Comparison of ENCODE assay signal across 1 cellular context in genomic region chr6:16759646-16760535, GRCh38.
TF ChIP-seq lines count a peak whose summit lies in the region.

No MANE protein-coding gene starts in this region.

TF ChIP-seq in HepG2, 621 proteins besides CTCF, POLR2A, EP300 and RAD21 (continued from another document and continues in another):
- TF ChIP-seq CSRNP2 (CRISPR knock-in tag; conservative IDR thresholded peaks at IDR 0.05; ENCODE audit: low read depth) (no peak), YEATS2 (CRISPR knock-in tag; IDR thresholded peaks at IDR 0.05; ENCODE audit: borderline replicate concordance) (peak; percentile 52; the same call in 1 of the 2 replicates), ETV6 (CRISPR knock-in tag; conservative IDR thresholded peaks at IDR 0.05) (no peak), NR2F2 (IDR thresholded peaks at IDR 0.05; ENCODE audit: borderline replicate concordance, low read depth) (no peak), SNRNP70 (IDR thresholded peaks at IDR 0.05; ENCODE audit: low read depth, low read length) (peak; percentile 40; the same call in 1 of the 2 replicates), FOXO1 (CRISPR knock-in tag; IDR thresholded peaks at IDR 0.05) (no peak; the same call in none of the 2 replicates), SNAPC5 (CRISPR knock-in tag; IDR thresholded peaks at IDR 0.05; ENCODE audit: borderline replicate concordance) (0 out of 2 replicates have a peak, but pooled peaks have one; percentile 60), AKAP8 (CRISPR knock-in tag; IDR thresholded peaks at IDR 0.05) (peak; percentile 98), ZNF468 (CRISPR knock-in tag; IDR thresholded peaks at IDR 0.05) (no peak), ZMAT3 (CRISPR knock-in tag; conservative IDR thresholded peaks at IDR 0.05) (peak; percentile 53), ZNF75D (CRISPR knock-in tag; IDR thresholded peaks at IDR 0.05; ENCODE audit: borderline replicate concordance) (no peak; the same call in 1 of the 2 replicates), SNAPC4 (CRISPR knock-in tag; IDR thresholded peaks at IDR 0.05) (no peak; the same call in 1 of the 2 replicates), CREBL2 (CRISPR knock-in tag; IDR thresholded peaks at IDR 0.05; ENCODE audit: borderline replicate concordance) (no peak), CREB1 (IDR thresholded peaks at IDR 0.05) (0 out of 2 replicates have a peak, but pooled peaks have one; percentile 16), CREB1 (CRISPR knock-in tag; IDR thresholded peaks at IDR 0.05) (no peak), MED1 (CRISPR knock-in tag; IDR thresholded peaks at IDR 0.05) (peak; percentile 63), ZNF180 (CRISPR knock-in tag; IDR thresholded peaks at IDR 0.05; ENCODE audit: borderline replicate concordance, low read depth) (no peak), TAF15 (IDR thresholded peaks at IDR 0.05; ENCODE audit: low read depth, low read length, poor library complexity, severe bottlenecking) (no peak), SRF (IDR thresholded peaks at IDR 0.05; ENCODE audit: low read depth, low read length) (no peak), ZBTB20 (CRISPR knock-in tag; IDR thresholded peaks at IDR 0.05; ENCODE audit: borderline replicate concordance, low read depth) (peak; percentile 60), USF2 (IDR thresholded peaks at IDR 0.05; ENCODE audit: low read depth, low read length) (no peak), USF2 (CRISPR knock-in tag; IDR thresholded peaks at IDR 0.05; ENCODE audit: borderline replicate concordance) (no peak), BCL6 (CRISPR knock-in tag; IDR thresholded peaks at IDR 0.05) (peak; percentile 71), MIXL1 (CRISPR knock-in tag; IDR thresholded peaks at IDR 0.05) (no peak; the same call in 1 of the 2 replicates), GABPA (IDR thresholded peaks at IDR 0.05; ENCODE audit: low read depth, low read length) (no peak), GABPA (CRISPR knock-in tag; IDR thresholded peaks at IDR 0.05; ENCODE audit: low read depth) (no peak), ZUFSP (CRISPR knock-in tag; IDR thresholded peaks at IDR 0.05; ENCODE audit: borderline replicate concordance) (no peak), ZNF354B (CRISPR knock-in tag; IDR thresholded peaks at IDR 0.05) (no peak), RBAK (CRISPR knock-in tag; IDR thresholded peaks at IDR 0.05) (peak; percentile 36; the same call in 1 of the 2 replicates), ZNF780A (CRISPR knock-in tag; IDR thresholded peaks at IDR 0.05) (no peak), ZSCAN29 (CRISPR knock-in tag; conservative IDR thresholded peaks at IDR 0.05) (no peak), ZNF546 (CRISPR knock-in tag; conservative IDR thresholded peaks at IDR 0.05) (0 out of 2 replicates have a peak, but pooled peaks have one; percentile 55), ZNF367 (CRISPR knock-in tag; IDR thresholded peaks at IDR 0.05; ENCODE audit: borderline replicate concordance) (no peak), ZNF672 (CRISPR knock-in tag; IDR thresholded peaks at IDR 0.05) (0 out of 2 replicates have a peak, but pooled peaks have one; percentile 38), ZNF720 (CRISPR knock-in tag; IDR thresholded peaks at IDR 0.05) (no peak), ZNF552 (CRISPR knock-in tag; IDR thresholded peaks at IDR 0.05; ENCODE audit: borderline replicate concordance) (peak; percentile 61; the same call in 1 of the 2 replicates), TFDP1 (CRISPR knock-in tag; IDR thresholded peaks at IDR 0.05; ENCODE audit: borderline replicate concordance) (peak; percentile 50; the same call in 1 of the 2 replicates), ZNF766 (CRISPR knock-in tag; IDR thresholded peaks at IDR 0.05; ENCODE audit: borderline replicate concordance) (peak; percentile 35), RFX3 (CRISPR knock-in tag; IDR thresholded peaks at IDR 0.05) (no peak), GTF3A (CRISPR knock-in tag; conservative IDR thresholded peaks at IDR 0.05) (no peak), THYN1 (CRISPR knock-in tag; IDR thresholded peaks at IDR 0.05; ENCODE audit: borderline replicate concordance, low read depth) (no peak)
- TF ChIP-seq, protein P1, sequence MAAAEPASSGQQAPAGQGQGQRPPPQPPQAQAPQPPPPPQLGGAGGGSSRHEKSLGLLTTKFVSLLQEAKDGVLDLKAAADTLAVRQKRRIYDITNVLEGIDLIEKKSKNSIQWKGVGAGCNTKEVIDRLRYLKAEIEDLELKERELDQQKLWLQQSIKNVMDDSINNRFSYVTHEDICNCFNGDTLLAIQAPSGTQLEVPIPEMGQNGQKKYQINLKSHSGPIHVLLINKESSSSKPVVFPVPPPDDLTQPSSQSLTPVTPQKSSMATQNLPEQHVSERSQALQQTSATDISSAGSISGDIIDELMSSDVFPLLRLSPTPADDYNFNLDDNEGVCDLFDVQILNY (CRISPR knock-in tag; conservative IDR thresholded peaks at IDR 0.05), result no peak
- TF ChIP-seq, protein P2, sequence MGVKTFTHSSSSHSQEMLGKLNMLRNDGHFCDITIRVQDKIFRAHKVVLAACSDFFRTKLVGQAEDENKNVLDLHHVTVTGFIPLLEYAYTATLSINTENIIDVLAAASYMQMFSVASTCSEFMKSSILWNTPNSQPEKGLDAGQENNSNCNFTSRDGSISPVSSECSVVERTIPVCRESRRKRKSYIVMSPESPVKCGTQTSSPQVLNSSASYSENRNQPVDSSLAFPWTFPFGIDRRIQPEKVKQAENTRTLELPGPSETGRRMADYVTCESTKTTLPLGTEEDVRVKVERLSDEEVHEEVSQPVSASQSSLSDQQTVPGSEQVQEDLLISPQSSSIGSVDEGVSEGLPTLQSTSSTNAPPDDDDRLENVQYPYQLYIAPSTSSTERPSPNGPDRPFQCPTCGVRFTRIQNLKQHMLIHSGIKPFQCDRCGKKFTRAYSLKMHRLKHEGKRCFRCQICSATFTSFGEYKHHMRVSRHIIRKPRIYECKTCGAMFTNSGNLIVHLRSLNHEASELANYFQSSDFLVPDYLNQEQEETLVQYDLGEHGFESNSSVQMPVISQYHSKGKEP (CRISPR knock-in tag; IDR thresholded peaks at IDR 0.05), result 0 out of 2 replicates have a peak, but pooled peaks have one; percentile 47
- TF ChIP-seq, protein P3, sequence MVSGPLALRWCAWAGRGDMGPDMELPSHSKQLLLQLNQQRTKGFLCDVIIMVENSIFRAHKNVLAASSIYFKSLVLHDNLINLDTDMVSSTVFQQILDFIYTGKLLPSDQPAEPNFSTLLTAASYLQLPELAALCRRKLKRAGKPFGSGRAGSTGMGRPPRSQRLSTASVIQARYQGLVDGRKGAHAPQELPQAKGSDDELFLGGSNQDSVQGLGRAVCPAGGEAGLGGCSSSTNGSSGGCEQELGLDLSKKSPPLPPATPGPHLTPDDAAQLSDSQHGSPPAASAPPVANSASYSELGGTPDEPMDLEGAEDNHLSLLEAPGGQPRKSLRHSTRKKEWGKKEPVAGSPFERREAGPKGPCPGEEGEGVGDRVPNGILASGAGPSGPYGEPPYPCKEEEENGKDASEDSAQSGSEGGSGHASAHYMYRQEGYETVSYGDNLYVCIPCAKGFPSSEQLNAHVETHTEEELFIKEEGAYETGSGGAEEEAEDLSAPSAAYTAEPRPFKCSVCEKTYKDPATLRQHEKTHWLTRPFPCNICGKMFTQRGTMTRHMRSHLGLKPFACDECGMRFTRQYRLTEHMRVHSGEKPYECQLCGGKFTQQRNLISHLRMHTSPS (CRISPR knock-in tag; IDR thresholded peaks at IDR 0.05; ENCODE audit: low read depth), result peak; percentile 62
- TF ChIP-seq, protein P4, sequence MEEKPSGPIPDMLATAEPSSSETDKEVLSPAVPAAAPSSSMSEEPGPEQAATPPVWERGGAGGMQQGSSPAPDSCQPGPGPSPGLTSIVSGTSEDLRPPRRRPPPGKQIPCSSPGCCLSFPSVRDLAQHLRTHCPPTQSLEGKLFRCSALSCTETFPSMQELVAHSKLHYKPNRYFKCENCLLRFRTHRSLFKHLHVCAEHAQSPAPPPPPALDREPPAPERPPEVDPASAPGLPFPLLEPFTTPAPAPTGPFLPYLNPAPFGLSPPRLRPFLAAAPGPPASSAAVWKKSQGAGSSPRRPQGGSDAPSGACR (CRISPR knock-in tag; IDR thresholded peaks at IDR 0.05), result no peak
- TF ChIP-seq, protein P5, sequence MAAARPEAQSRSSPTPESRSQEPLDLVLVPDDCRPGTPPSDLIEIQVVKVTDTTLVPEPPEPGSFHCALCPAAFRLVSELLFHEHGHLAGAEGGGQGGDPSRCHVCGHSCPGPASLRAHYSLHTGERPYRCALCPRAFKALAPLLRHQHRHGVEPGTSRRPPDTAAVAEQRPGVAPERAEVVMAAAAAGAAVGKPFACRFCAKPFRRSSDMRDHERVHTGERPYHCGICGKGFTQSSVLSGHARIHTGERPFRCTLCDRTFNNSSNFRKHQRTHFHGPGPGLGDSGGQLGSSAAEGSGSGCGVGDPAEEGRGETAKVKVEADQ (CRISPR knock-in tag; IDR thresholded peaks at IDR 0.05; ENCODE audit: borderline replicate concordance), result peak; percentile 31; the same call in 1 of the 2 replicates
